25 cellular contexts compared by ENCODE assay signal in the genomic region with DNA sequence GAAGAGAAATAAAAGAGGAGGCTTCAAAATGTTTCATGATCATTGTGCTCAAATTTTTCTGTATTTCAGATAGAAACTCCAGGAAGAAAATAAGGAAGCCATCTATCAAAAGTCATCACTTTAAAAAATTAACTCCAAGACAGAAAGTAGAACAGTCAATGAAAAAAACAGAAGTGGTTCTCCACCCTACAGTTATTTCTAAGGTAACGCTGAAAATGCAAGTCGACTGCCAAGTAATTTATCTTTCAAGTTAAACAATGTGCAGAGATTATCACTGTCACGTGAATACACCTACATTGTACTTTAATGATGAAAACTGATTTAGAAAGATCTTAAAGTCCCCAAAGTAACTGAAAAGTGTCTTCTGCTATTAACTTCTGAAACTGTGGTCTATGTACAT.
"Had no signal": no experiment of that assay in that cellular context is flagged by ENCODE, and none has a peak within 500 bp of the region (broad histone marks: within the 10 kb centered on the region; RNA-seq: fewer than 3 reads in every experiment).

No MANE protein-coding gene starts in this region.

- H3K27me3 ChIP-seq: breast epithelium had no signal

- H3K4me3 ChIP-seq: breast epithelium, coronary artery, SJCRH30 had no signal

- DNase-seq: activated B cell treated with CpG ODN at 0.5 μM for 24 hours; activated CD4-positive, alpha-beta T cell treated with anti-CD3 and anti-CD28 coated beads for 1 hour; activated CD4-positive, alpha-beta T cell treated with anti-CD3 and anti-CD28 coated beads, Interleukin-2, amount 10 ng/mL, durations not matched to agents 24 days and 14 days; activated CD4-positive, alpha-beta T cell treated with anti-CD3 and anti-CD28 coated beads, Interleukin-2, amount 50 U/mL, for 48 hours; activated CD8-positive, alpha-beta memory T cell treated with anti-CD3 and anti-CD28 coated beads, Interleukin-2, amount 10 ng/mL, durations not matched to agents 7 days and 5 days; activated effector memory CD4-positive, alpha-beta T cell treated with Interleukin-2 at 50 U/mL for 16 hours; activated naive CD4-positive, alpha-beta T cell; activated T-cell treated with anti-CD3 and anti-CD28 coated beads, Interleukin-2, amount 50 U/mL, for 24 hours; aorta; central memory CD4-positive, alpha-beta T cell; Karpas-422; MM.1S; NCI-H1092 treated with DMSO at 0.1 percent for 48 hours; NCI-H1417 treated with DMSO at 0.1 percent for 48 hours; NCI-H1694 treated with DMSO at 0.1 percent for 48 hours; NCI-H2029 treated with DMSO at 0.1 percent for 48 hours; NCI-H345; NCI-H510A; NCI-H526 treated with DMSO at 0.1 percent for 48 hours; NCI-H82; SJCRH30; SK-N-SH; SW 1271 had no signal

- ATAC-seq: activated CD8-positive, alpha-beta memory T cell treated with anti-CD3 and anti-CD28 coated beads, Interleukin-2, amount 10 ng/mL, durations not matched to agents 7 days and 5 days had no signal

- H3K36me3 ChIP-seq: breast epithelium, SJCRH30 had no signal
